Comparison of ENCODE assay signal across 21 cellular contexts in the genomic region with DNA sequence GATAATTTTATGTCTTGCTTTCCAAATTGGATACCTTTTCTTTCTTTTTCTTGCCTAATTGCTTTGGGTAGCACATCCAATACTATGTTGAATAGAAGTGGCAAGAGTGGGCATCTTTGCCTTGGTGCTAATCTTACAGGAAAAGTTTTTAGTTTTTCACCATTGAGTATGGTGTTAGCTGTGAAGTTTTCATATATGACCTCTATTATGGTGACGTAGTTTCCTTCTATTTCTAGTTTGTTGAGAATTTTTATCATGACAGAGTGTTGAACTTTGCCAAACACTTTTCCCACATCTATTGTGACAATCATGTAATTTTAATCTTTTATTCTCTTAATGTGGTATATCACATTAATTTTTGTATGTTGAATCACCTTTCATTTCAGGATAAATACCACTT.
"Had no signal": no experiment of that assay in that cellular context is flagged by ENCODE, and none has a peak within 500 bp of the region (broad histone marks: within the 10 kb centered on the region; RNA-seq: fewer than 3 reads in every experiment).

No MANE protein-coding gene starts in this region.

- H3K4me2 ChIP-seq: KMS-11, SK-N-SH had no signal

- H3K27ac ChIP-seq: KMS-11, RWPE1 had no signal

- H3K36me3 Mint-ChIP-seq: IgD-negative memory B cell had no signal

- H3K9ac ChIP-seq: KMS-11, SK-N-SH had no signal

- H3K9me3 ChIP-seq: MG63, SK-N-SH had no signal

- DNase-seq: MG63, NCI-H1092, NCI-H1105 treated with DMSO at 0.1 percent for 48 hours, NCI-H1417 treated with DMSO at 0.1 percent for 48 hours, NCI-H146, NCI-H187, NCI-H2029, NCI-H2081 treated with DMSO at 0.1 percent for 48 hours, NCI-H2171, NCI-H226, NCI-H446, NCI-H510A, NCI-H524 treated with DMSO at 0.1 percent for 48 hours, NCI-H69, NCI-H774, SHP77, SK-N-SH had no signal

- H3K4me3 Mint-ChIP-seq: IgD-negative memory B cell had no signal

- H3K27me3 Mint-ChIP-seq: IgD-negative memory B cell had no signal

- FAIRE-seq: K562 had no signal

- H3K27me3 ChIP-seq: MG63 had no signal

- H3K4me3 ChIP-seq: K562, MG63 had no signal

- ATAC-seq: K562 had no signal

- H3K36me3 ChIP-seq: MG63 had no signal

- H3K27ac Mint-ChIP-seq: IgD-negative memory B cell had no signal

- H3K4me1 Mint-ChIP-seq: IgD-negative memory B cell had no signal
